Comparison of ENCODE assay signal across 8 cellular contexts in the genomic region with DNA sequence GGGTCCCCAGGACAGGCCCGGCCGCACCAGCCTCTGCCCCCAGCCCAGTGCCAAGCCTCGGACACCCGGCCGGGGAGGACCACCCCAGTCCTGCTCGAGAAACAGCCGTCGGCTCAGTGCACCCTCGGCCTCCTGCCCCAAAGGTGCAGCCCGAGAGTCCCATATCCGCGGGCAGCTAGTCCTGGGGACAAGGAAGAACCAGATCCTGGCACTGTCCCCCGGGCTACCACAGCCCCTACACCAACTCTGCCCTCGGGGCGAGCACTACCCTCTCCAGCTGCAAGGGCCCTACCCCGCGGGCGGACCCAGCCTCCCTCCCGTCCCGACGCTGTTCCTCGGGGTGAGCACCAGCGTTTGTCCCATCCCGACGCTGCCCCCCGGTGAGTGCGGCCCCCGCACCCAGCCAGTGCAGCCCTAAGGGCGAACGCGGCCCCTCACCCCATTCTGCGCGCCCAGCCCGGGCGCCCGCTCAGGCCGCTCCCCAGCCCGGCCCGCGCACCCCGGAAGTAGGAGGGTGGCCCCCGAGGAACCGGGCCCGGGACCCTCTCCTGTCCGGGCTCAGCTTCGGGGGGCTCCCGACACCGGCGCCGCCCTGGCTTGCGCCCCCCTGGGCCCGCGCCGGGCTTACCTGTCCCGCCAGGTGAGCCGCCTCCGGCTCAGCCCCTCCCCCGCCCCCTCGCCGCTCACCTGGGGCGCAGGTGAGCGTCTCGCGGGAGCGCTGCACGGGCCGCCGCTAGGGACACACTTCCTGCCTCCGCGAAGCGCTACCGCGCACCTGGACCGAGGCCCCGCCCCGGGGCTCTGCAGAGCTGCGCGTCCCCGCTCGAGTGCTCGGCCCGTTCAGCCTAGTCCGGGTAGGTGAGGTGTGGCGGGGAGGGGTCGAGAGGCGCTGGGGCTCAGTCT. TPM values are rescaled to one million over a fixed set of nuclear protein-coding genes. Genes with fewer than 3 reads are reported as not detected.
DNase-seq lines count a peak whose midpoint lies in the region; ATAC-seq and TF ChIP-seq lines count a peak whose summit lies in the region.

A gene with protein sequence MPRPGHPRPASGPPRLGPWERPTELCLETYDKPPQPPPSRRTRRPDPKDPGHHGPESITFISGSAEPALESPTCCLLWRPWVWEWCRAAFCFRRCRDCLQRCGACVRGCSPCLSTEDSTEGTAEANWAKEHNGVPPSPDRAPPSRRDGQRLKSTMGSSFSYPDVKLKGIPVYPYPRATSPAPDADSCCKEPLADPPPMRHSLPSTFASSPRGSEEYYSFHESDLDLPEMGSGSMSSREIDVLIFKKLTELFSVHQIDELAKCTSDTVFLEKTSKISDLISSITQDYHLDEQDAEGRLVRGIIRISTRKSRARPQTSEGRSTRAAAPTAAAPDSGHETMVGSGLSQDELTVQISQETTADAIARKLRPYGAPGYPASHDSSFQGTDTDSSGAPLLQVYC (minus strand): TSS at position 747 of the 903 bp plus-strand sequence. CDS start 8,088 bp downstream, outside the sequence.

- H3K4me3 Mint-ChIP-seq in activated naive CD8-positive, alpha-beta T cell treated with anti-CD3 and anti-CD28 coated beads for 36 hours, result peak within 1 kb of the TSS; percentile 66

- no TSS peak for BruUV-seq in PC-3 (replicated peaks; lab: Mats Ljungman, UMichigan)

- peaks cover 3% of the 10 kb centered on the region for H3K36me3 Mint-ChIP-seq in activated naive CD8-positive, alpha-beta T cell treated with anti-CD3 and anti-CD28 coated beads for 36 hours

- POLR2A ChIA-PET in PC-3 (lab: Charles Lee; ENCODE audit: unreplicated experiment), result interaction anchor here (0.6 kb wide), 1 partner anchor 47 kb away, joined by 55 read pairs; no protein-coding TSS in a partner anchor

- peaks cover 4% of the 10 kb centered on the region for H3K4me1 Mint-ChIP-seq in activated naive CD8-positive, alpha-beta T cell treated with anti-CD3 and anti-CD28 coated beads for 36 hours

- H3K9ac ChIP-seq in PC-3 (ENCODE audit: low read length) (peak within 1 kb of the TSS; percentile 93), iPS-18a (ENCODE audit: low read length) (peak within 1 kb of the TSS; percentile 62)

- H4K20me1 ChIP-seq in PC-3 (ENCODE audit: low read length), result no peaks in the 10 kb centered on the region

- CTCF ChIA-PET in PC-3 (lab: Charles Lee), result no interaction called here

- peaks cover 35% of the 10 kb centered on the region for H3K27me3 Mint-ChIP-seq in activated naive CD8-positive, alpha-beta T cell treated with anti-CD3 and anti-CD28 coated beads for 36 hours

- ATAC-seq in PC-3, result peak; percentile 77
- no peak for ATAC-seq in GM21717 (IDR thresholded peaks at IDR 0.05; ENCODE audit: unreplicated experiment)
- ATAC-seq in HG03139 (IDR thresholded peaks at IDR 0.05; ENCODE audit: unreplicated experiment), result no peak

- peak within 1 kb of the TSS; percentile 80 for H2AFZ ChIP-seq in PC-3 (ENCODE audit: low read length)

- H3K9me3 ChIP-seq in PC-3 (ENCODE audit: low read length) (no peaks in the 10 kb centered on the region), iPS-18a (ENCODE audit: control insufficient read depth, low read depth, low read length) (no peaks in the 10 kb centered on the region)

- peak within 1 kb of the TSS; percentile 43 for H3K27ac ChIP-seq in PC-3 (ENCODE audit: low read length)
- no peak within 1 kb of the TSS for H3K27ac ChIP-seq in iPS-18a (ENCODE audit: low read length)

- H3K36me3 ChIP-seq in PC-3 (ENCODE audit: low read depth, low read length) (no peaks in the 10 kb centered on the region), iPS-18a (ENCODE audit: control insufficient read depth, low read depth, low read length) (no peaks in the 10 kb centered on the region)

- TF ChIP-seq CTCF in GM12864 (IDR thresholded peaks at IDR 0.05; ENCODE audit: low read depth, low read length, missing control alignments) (peak; percentile 27), PC-3 (conservative IDR thresholded peaks at IDR 0.05; ENCODE audit: low read depth, low read length) (peak; percentile 26; the same call in 1 of the 2 replicates)

- H3K4me1 ChIP-seq in PC-3 (ENCODE audit: insufficient read depth, low read length), result peaks cover 25% of the 10 kb centered on the region
- H3K4me1 ChIP-seq in iPS-18a (ENCODE audit: control insufficient read depth, low read depth, low read length), result peaks cover 3% of the 10 kb centered on the region

- peaks cover 1% of the 10 kb centered on the region for H3K9me3 Mint-ChIP-seq in activated naive CD8-positive, alpha-beta T cell treated with anti-CD3 and anti-CD28 coated beads for 36 hours

- H3K4me3 ChIP-seq in GM12864 (ENCODE audit: low read depth, low read length), result peak within 1 kb of the TSS; percentile 52
- H3K4me3 ChIP-seq in PC-3 (ENCODE audit: low read length), result peak within 1 kb of the TSS; percentile 94
- H3K4me3 ChIP-seq in iPS-18a (ENCODE audit: low read length), result peak within 1 kb of the TSS; percentile 74

- no peaks in the 10 kb centered on the region for H3K9me2 ChIP-seq in PC-3 (replicated peaks; ENCODE audit: low read length)

- intact Hi-C loops in PC-3 (cut with micrococcal nuclease), result no loop called here

- DNase-seq in GM12864 (ENCODE audit: low read depth) (no peak), PC-3 (peak; percentile 90), superior temporal gyrus (ENCODE audit: extremely low spot score) (no peak)
- peak; percentile 49 for DNase-seq in activated naive CD8-positive, alpha-beta T cell treated with anti-CD3 and anti-CD28 coated beads for 36 hours
- DNase-seq in stimulated activated CD4-positive, alpha-beta T cell treated with anti-CD3 and anti-CD28 coated beads, Interleukin-2, amount 100 ng/mL, for 4 hours (ENCODE audit: low read depth), result peak; percentile 35

- peaks cover 25% of the 10 kb centered on the region for H3K79me2 ChIP-seq in PC-3 (ENCODE audit: low read length)

- H3K27me3 ChIP-seq in PC-3 (ENCODE audit: low read length), result no peaks in the 10 kb centered on the region
- peaks cover 40% of the 10 kb centered on the region for H3K27me3 ChIP-seq in iPS-18a (ENCODE audit: control insufficient read depth, insufficient read depth, low read length)

- H3K27ac Mint-ChIP-seq in activated naive CD8-positive, alpha-beta T cell treated with anti-CD3 and anti-CD28 coated beads for 36 hours, result no peak within 1 kb of the TSS

- no peaks in the 10 kb centered on the region for H3F3A ChIP-seq in PC-3 (ENCODE audit: low read length, unreplicated experiment)

- H3K4me2 ChIP-seq in PC-3 (ENCODE audit: low read length), result peak within 1 kb of the TSS; percentile 80

RNA-seq across cellular contexts. Expression of the gene that starts here (rescaled TPM):
- 21.7 and 22.9 TPM in 2 replicates for total RNA-seq in PC-3 (2014; rRNA removed)
- under 1 TPM; 0.47 to 0.60 TPM for total RNA-seq in activated naive CD8-positive, alpha-beta T cell treated with anti-CD3 and anti-CD28 coated beads for 36 hours

Comparison
In these comparisons a context has a peak if more than half of its experiments do, and no peak if none do; other contexts are left out.
1. RNA of the gene that starts here (total RNA-seq): 21.7 to 22.9 TPM in PC-3; 0.47 to 0.60 TPM in activated naive CD8-positive, alpha-beta T cell treated with anti-CD3 and anti-CD28 coated beads for 36 hours; every median in the first group is over 10 times any median in the second.
2. Peak in DNase-seq in activated naive CD8-positive, alpha-beta T cell treated with anti-CD3 and anti-CD28 coated beads for 36 hours; RNA of the gene not detected or under 1 TPM.
3. DNase-seq: peak in PC-3 (single experiment) and stimulated activated CD4-positive, alpha-beta T cell treated with anti-CD3 and anti-CD28 coated beads, Interleukin-2, amount 100 ng/mL, for 4 hours (single experiment); none in GM12864 (single experiment) and superior temporal gyrus (single experiment).
4. Peak in every context shown above with its lines, with median percentiles within 50 percentile points of each other: H3K4me3 ChIP-seq.